Comparison of ENCODE assay signal across 32 cellular contexts in genomic region chr10:7580520-7580919, GRCh38.
"Had no signal": no experiment of that assay in that cellular context is flagged by ENCODE, and none has a peak within 500 bp of the region (broad histone marks: within the 10 kb centered on the region; RNA-seq: fewer than 3 reads in every experiment).

No MANE protein-coding gene starts in this region.

- DNase-seq: activated CD4-positive, alpha-beta T cell treated with anti-CD3 and anti-CD28 coated beads for 48 hours; activated CD4-positive, alpha-beta T cell treated with anti-CD3 and anti-CD28 coated beads, Interleukin-2, amount 50 U/mL, for 1 hour; activated CD4-positive, alpha-beta T cell treated with anti-CD3 and anti-CD28 coated beads, Interleukin-2, amount 50 U/mL, for 48 hours; activated CD8-positive, alpha-beta memory T cell treated with anti-CD3 and anti-CD28 coated beads, Interleukin-2, amount 10 ng/mL, durations not matched to agents 7 days and 5 days; activated CD8-positive, alpha-beta memory T cell treated with anti-CD3 and anti-CD28 coated beads, Interleukin-2, amount 50 U/mL, for 4 hours; activated CD8-positive, alpha-beta T cell treated with anti-CD3 and anti-CD28 coated beads for 36 hours; activated effector memory CD4-positive, alpha-beta T cell treated with anti-CD3 and anti-CD28 coated beads, Interleukin-2, amount 50 U/mL, for 16 hours; activated naive CD4-positive, alpha-beta T cell treated with anti-CD3 and anti-CD28 coated beads for 36 hours; activated naive CD8-positive, alpha-beta T cell treated with anti-CD3 and anti-CD28 coated beads for 36 hours; activated naive CD8-positive, alpha-beta T cell treated with anti-CD3 and anti-CD28 coated beads, Interleukin-2, amount 50 U/mL, for 24 hours; activated T-cell treated with anti-CD3 and anti-CD28 coated beads, Interleukin-2, amount 50 U/mL, for 1 hour; activated T-cell treated with anti-CD3 and anti-CD28 coated beads, Interleukin-2, amount 50 U/mL, for 48 hours; amygdala; aorta; body of pancreas; caudate nucleus; effector memory CD4-positive, alpha-beta T cell; erythroblast; foreskin keratinocyte; gastrocnemius medialis; glutamatergic neuron; heart left ventricle; T-helper 1 cell; T-helper 17 cell; T1000 had no signal

- H3K27ac ChIP-seq: adrenal gland, body of pancreas, esophagus muscularis mucosa, foreskin keratinocyte, gastrocnemius medialis, heart left ventricle had no signal

- H3K9me3 Mint-ChIP-seq: activated CD8-positive, alpha-beta T cell treated with anti-CD3 and anti-CD28 coated beads for 36 hours; activated naive CD4-positive, alpha-beta T cell treated with anti-CD3 and anti-CD28 coated beads for 36 hours; activated naive CD4-positive, alpha-beta T cell treated with anti-CD3 and anti-CD28 coated beads, Interleukin-2, amount 50 U/mL, for 24 hours; activated naive CD8-positive, alpha-beta T cell treated with anti-CD3 and anti-CD28 coated beads for 36 hours; activated naive CD8-positive, alpha-beta T cell treated with anti-CD3 and anti-CD28 coated beads, Interleukin-2, amount 50 U/mL, for 24 hours; activated T-helper 1 cell treated with anti-CD3 and anti-CD28 coated beads, Interleukin-12 subunit alpha, Interleukin-12 subunit beta, Interleukin-2, Interleukin-4 antibody, amounts not matched to agents 30 ng/mL and 10 ng/mL and 1 ng/mL, durations not matched to agents 14 hours and 24 hours and 36 hours; activated T-helper 2 cell treated with anti-CD3 and anti-CD28 coated beads, Interferon-gamma antibody, Interleukin-2, Interleukin-4, amounts not matched to agents 10 μg/mL and 5 μg/mL and 100 μg/mL, durations not matched to agents 14 hours and 24 hours and 36 hours; T-helper 2 cell treated with Interferon-gamma antibody and Interleukin-4, amounts not matched to agents 5 μg/mL and 100 μg/mL, for 36 hours had no signal

- H3K4me3 Mint-ChIP-seq: activated CD8-positive, alpha-beta memory T cell treated with anti-CD3 and anti-CD28 coated beads, Interleukin-2, amount 10 ng/mL, durations not matched to agents 7 days and 5 days; activated CD8-positive, alpha-beta T cell treated with anti-CD3 and anti-CD28 coated beads for 36 hours; activated naive CD4-positive, alpha-beta T cell treated with anti-CD3 and anti-CD28 coated beads for 36 hours; activated naive CD4-positive, alpha-beta T cell treated with anti-CD3 and anti-CD28 coated beads, Interleukin-2, amount 50 U/mL, for 24 hours; activated naive CD8-positive, alpha-beta T cell treated with anti-CD3 and anti-CD28 coated beads for 36 hours; activated naive CD8-positive, alpha-beta T cell treated with anti-CD3 and anti-CD28 coated beads, Interleukin-2, amount 50 U/mL, for 24 hours; activated T-helper 1 cell treated with anti-CD3 and anti-CD28 coated beads, Interleukin-12 subunit alpha, Interleukin-12 subunit beta, Interleukin-2, Interleukin-4 antibody, amounts not matched to agents 30 ng/mL and 10 ng/mL and 1 ng/mL, durations not matched to agents 14 hours and 24 hours and 36 hours; T-helper 17 cell; T-helper 2 cell treated with Interferon-gamma antibody and Interleukin-4, amounts not matched to agents 5 μg/mL and 100 μg/mL, for 36 hours had no signal

- H3K27me3 ChIP-seq: adrenal gland, body of pancreas, esophagus muscularis mucosa, foreskin keratinocyte, gastrocnemius medialis, heart left ventricle had no signal

- H3K36me3 Mint-ChIP-seq: activated CD8-positive, alpha-beta memory T cell treated with anti-CD3 and anti-CD28 coated beads, Interleukin-2, amount 10 ng/mL, durations not matched to agents 7 days and 5 days; activated naive CD4-positive, alpha-beta T cell treated with anti-CD3 and anti-CD28 coated beads, Interleukin-2, amount 50 U/mL, for 24 hours; activated naive CD8-positive, alpha-beta T cell treated with anti-CD3 and anti-CD28 coated beads for 36 hours had no signal

- FAIRE-seq: colon had no signal

- H3K36me3 ChIP-seq: adrenal gland, gastrocnemius medialis had no signal

- H3K4me1 ChIP-seq: adrenal gland, body of pancreas, foreskin keratinocyte, gastrocnemius medialis had no signal

- H3K27ac Mint-ChIP-seq: activated CD8-positive, alpha-beta memory T cell treated with anti-CD3 and anti-CD28 coated beads, Interleukin-2, amount 10 ng/mL, durations not matched to agents 7 days and 5 days; activated CD8-positive, alpha-beta T cell treated with anti-CD3 and anti-CD28 coated beads for 36 hours; activated naive CD4-positive, alpha-beta T cell treated with anti-CD3 and anti-CD28 coated beads for 36 hours; activated naive CD4-positive, alpha-beta T cell treated with anti-CD3 and anti-CD28 coated beads, Interleukin-2, amount 50 U/mL, for 24 hours; activated naive CD8-positive, alpha-beta T cell treated with anti-CD3 and anti-CD28 coated beads for 36 hours; activated naive CD8-positive, alpha-beta T cell treated with anti-CD3 and anti-CD28 coated beads, Interleukin-2, amount 50 U/mL, for 24 hours; activated T-helper 1 cell treated with anti-CD3 and anti-CD28 coated beads, Interleukin-12 subunit alpha, Interleukin-12 subunit beta, Interleukin-2, Interleukin-4 antibody, amounts not matched to agents 30 ng/mL and 10 ng/mL and 1 ng/mL, durations not matched to agents 14 hours and 24 hours and 36 hours; activated T-helper 2 cell treated with anti-CD3 and anti-CD28 coated beads, Interferon-gamma antibody, Interleukin-2, Interleukin-4, amounts not matched to agents 10 μg/mL and 5 μg/mL and 100 μg/mL, durations not matched to agents 14 hours and 24 hours and 36 hours; T-helper 17 cell; T-helper 2 cell treated with Interferon-gamma antibody and Interleukin-4, amounts not matched to agents 5 μg/mL and 100 μg/mL, for 36 hours had no signal

- H3K9me3 ChIP-seq: adrenal gland, body of pancreas, esophagus muscularis mucosa, gastrocnemius medialis, heart left ventricle had no signal

- H3K4me3 ChIP-seq: adrenal gland, body of pancreas, esophagus muscularis mucosa, gastrocnemius medialis, heart left ventricle had no signal

- ATAC-seq: activated CD8-positive, alpha-beta memory T cell treated with anti-CD3 and anti-CD28 coated beads, Interleukin-2, amount 10 ng/mL, durations not matched to agents 7 days and 5 days; activated CD8-positive, alpha-beta T cell treated with anti-CD3 and anti-CD28 coated beads for 36 hours; activated naive CD8-positive, alpha-beta T cell treated with anti-CD3 and anti-CD28 coated beads, Interleukin-2, amount 50 U/mL, for 24 hours; body of pancreas; foreskin keratinocyte; gastrocnemius medialis; heart left ventricle; T-helper 17 cell had no signal
